In the genomic region with DNA sequence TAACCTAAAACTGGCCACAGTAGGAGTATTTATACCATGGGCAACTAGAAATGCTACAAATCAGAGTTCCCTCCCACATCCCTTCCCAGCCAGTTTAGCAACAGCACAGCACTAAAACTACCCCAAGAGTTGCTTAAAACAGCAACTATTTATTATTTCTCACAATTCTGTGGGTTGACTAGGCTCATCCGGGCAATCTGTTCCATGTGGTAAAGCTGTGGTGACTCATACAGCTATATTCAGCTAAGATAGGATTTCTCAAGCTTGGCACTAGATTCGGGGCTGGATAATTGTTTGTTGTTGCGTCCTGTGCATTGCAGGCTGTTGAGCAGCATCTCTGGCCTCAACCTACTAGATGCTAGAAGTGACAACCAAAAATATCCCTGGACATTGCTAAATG, we compare ENCODE assay signal across 8 cellular contexts. TPM values are rescaled to one million over a fixed set of nuclear protein-coding genes. Genes with fewer than 3 reads are reported as not detected.
DNase-seq lines count a peak whose midpoint lies in the region; ATAC-seq and TF ChIP-seq lines count a peak whose summit lies in the region.

No MANE protein-coding gene starts in this region.

- CTCF ChIA-PET in OCI-LY7 (lab: Charles Lee; ENCODE audit: unreplicated experiment): interaction anchor here (1.8 kb wide), 1 partner anchor 93 kb away, joined by 5 read pairs; no protein-coding TSS in a partner anchor

- no peak for TF ChIP-seq CTCF in OCI-LY7 (conservative IDR thresholded peaks at IDR 0.05; ENCODE audit: low read length)

- no peaks in the 10 kb centered on the region for H3K36me3 ChIP-seq in OCI-LY7 (ENCODE audit: insufficient read depth, low read length)

- POLR2A ChIA-PET in OCI-LY7 (lab: Charles Lee): interaction anchor here (0.8 to 1.6 kb wide), 6 partner anchors 8 to 246 kb away, joined by 3 to 4 read pairs (median 3); a partner anchor contains a TSS

- no peaks in the 10 kb centered on the region for H3K79me2 ChIP-seq in OCI-LY7 (ENCODE audit: insufficient read depth, low read depth, low read length)

- intact Hi-C loops in OCI-LY7 (cut with micrococcal nuclease; ENCODE audit: unreplicated experiment): loop anchor here (5.0 kb wide), 3 partner anchors 51 to 136 kb away; a partner anchor contains a TSS
- intact Hi-C loops in sciatic nerve (cut with DNase I): no loop called here

- H3K9me3 ChIP-seq in OCI-LY7 (ENCODE audit: low read length): no peaks in the 10 kb centered on the region

- DNase-seq in GM04504 (ENCODE audit: low read depth): peak; percentile 85
- no peak for DNase-seq in OCI-LY7 (ENCODE audit: low spot score)
- DNase-seq in dedifferentiated amniotic fluid mesenchymal stem cell (ENCODE audit: extremely low spot score): peak; percentile 88
- DNase-seq in sciatic nerve (ENCODE audit: low spot score): no peak
- DNase-seq in NCI-H146 treated with DMSO at 0.1 percent for 48 hours (lab: John Stamatoyannopoulos, UW; ENCODE audit: unreplicated experiment): no peak
- DNase-seq in DMS153 treated with DMSO at 0.1 percent for 48 hours (lab: John Stamatoyannopoulos, UW; ENCODE audit: unreplicated experiment): no peak

- H4K20me1 ChIP-seq in OCI-LY7 (ENCODE audit: insufficient read depth, low read length): no peaks in the 10 kb centered on the region

- BruUV-seq in OCI-LY7 (replicated peaks; lab: Mats Ljungman, UMichigan): no TSS peak

- H3K4me3 ChIP-seq in OCI-LY7 (ENCODE audit: low read depth, low read length, poor library complexity, severe bottlenecking): no peak overlapping the region

- no peak overlapping the region for H3K27ac ChIP-seq in OCI-LY7 (ENCODE audit: low read depth, low read length, poor library complexity, severe bottlenecking)

- H2AFZ ChIP-seq in OCI-LY7 (ENCODE audit: low read length): peak overlapping the region; percentile 86; the same call in 1 of the 2 replicates

- ATAC-seq in sciatic nerve (peak; percentile 42), HG03457 (IDR thresholded peaks at IDR 0.05; ENCODE audit: unreplicated experiment) (no peak), HG03135 (IDR thresholded peaks at IDR 0.05; ENCODE audit: unreplicated experiment) (no peak)

- peaks cover 25% of the 10 kb centered on the region for H3K4me1 ChIP-seq in OCI-LY7 (ENCODE audit: insufficient read depth, low read length, poor library complexity, severe bottlenecking)

- H3K9me2 ChIP-seq in OCI-LY7 (ENCODE audit: insufficient read depth, low read length): no peaks in the 10 kb centered on the region

- no peak overlapping the region for H3K4me2 ChIP-seq in OCI-LY7 (ENCODE audit: low read length)

RNA-seq across cellular contexts. Expression of a gene that starts 8.6 kb away (rescaled TPM):
- total RNA-seq in OCI-LY7 (2014; rRNA removed; shearing (Covaris generic)): 15.7 and 21.9 TPM in 2 replicates
- total RNA-seq in OCI-LY7 (2022): 23.3 and 27.3 TPM in 2 replicates
- 36.2 TPM for total RNA-seq in sciatic nerve

Comparison
In these comparisons a context has a peak if more than half of its experiments do, and no peak if none do; other contexts are left out.
1. DNase-seq: peak in GM04504 (single experiment) and dedifferentiated amniotic fluid mesenchymal stem cell (single experiment); none in OCI-LY7 (single experiment), sciatic nerve (single experiment), NCI-H146 treated with DMSO at 0.1 percent for 48 hours (single experiment) and DMS153 treated with DMSO at 0.1 percent for 48 hours (single experiment).